Comparison of ENCODE assay signal across 10 cellular contexts in the genomic region with DNA sequence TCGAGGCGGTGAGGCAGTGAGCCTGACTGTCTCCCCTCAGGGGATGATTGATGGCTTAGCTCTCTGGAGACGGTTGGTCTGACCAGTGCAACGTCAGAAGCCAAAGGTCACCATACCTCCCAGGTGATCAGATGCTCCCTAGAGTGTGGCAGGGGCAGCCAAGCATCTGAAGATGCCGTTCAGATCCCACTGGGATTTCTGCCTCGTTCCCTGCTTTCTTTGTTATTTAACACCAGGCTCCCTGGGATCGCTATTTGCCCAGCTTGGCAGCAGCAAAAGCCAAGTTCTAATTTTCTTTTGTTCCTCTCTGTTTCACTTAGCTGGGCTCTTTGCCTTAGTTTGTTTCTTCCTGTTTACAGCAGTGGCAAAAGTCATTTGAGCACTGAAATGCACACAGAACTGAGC. TPM values are rescaled to one million over a fixed set of nuclear protein-coding genes. Genes with fewer than 3 reads are reported as not detected.
A peak's percentile ranks its signal among the peaks of the same experiment; 100 is the strongest.
DNase-seq lines count a peak whose midpoint lies in the region; ATAC-seq, FAIRE-seq and TF ChIP-seq lines count a peak whose summit lies in the region.
"Had no signal": no experiment of that assay in that cellular context is flagged by ENCODE, and none has a peak within 500 bp of the region (broad histone marks: within the 10 kb centered on the region; RNA-seq: fewer than 3 reads in every experiment).

No MANE protein-coding gene starts in this region.

- no peak for ATAC-seq in left ventricle myocardium superior

- H3K4me1 Mint-ChIP-seq in nephron, result peaks cover 46% of the 10 kb centered on the region

- H3K27ac ChIP-seq in endothelial cell of umbilical vein (ENCODE audit: insufficient read depth, low read depth, low read length), result peak overlapping the region; percentile 61
- H3K27ac ChIP-seq: tibial nerve had no signal

- no peak for TF ChIP-seq POLR2A in endothelial cell of umbilical vein (IDR thresholded peaks at IDR 0.05; ENCODE audit: low read depth, low read length)

- peaks cover 31% of the 10 kb centered on the region for H3K36me3 Mint-ChIP-seq in nephron (ENCODE audit: low read depth)

- DNase-seq in CD1c-positive myeloid dendritic cell (ENCODE audit: extremely low spot score) (peak; percentile 46), NCI-H146 treated with DMSO at 0.1 percent for 48 hours (lab: John Stamatoyannopoulos, UW; ENCODE audit: unreplicated experiment) (peak; percentile 88), endothelial cell of umbilical vein (ENCODE audit: low read depth, low spot score) (peak; percentile 47), GM20000 (ENCODE audit: low spot score) (no peak), left ventricle myocardium superior (no peak), NCI-H510A treated with DMSO at 0.1 percent for 48 hours (lab: John Stamatoyannopoulos, UW) (no peak), NCI-H1436 (lab: John Stamatoyannopoulos, UW) (no peak)

- POLR2A ChIA-PET in endothelial cell of umbilical vein (lab: Charles Lee), result interaction anchor here (1.2 kb wide), 1 partner anchor 27 kb away, joined by 3 read pairs; no protein-coding TSS in a partner anchor

- peaks cover 47% of the 10 kb centered on the region for H3K4me1 ChIP-seq in endothelial cell of umbilical vein (ENCODE audit: control insufficient read depth, extremely low read depth, insufficient read depth, low read length)

- H3K4me3 Mint-ChIP-seq in nephron, result no peak overlapping the region

- H3K36me3 ChIP-seq in endothelial cell of umbilical vein (ENCODE audit: control insufficient read depth in 2 of 2, extremely low read depth in 1 of 2, insufficient read depth in 2 of 2, low read length in 2 of 2), result peaks cover 0 to 10% of the 10 kb centered on the region in 2 experiments
- H3K36me3 ChIP-seq: tibial nerve had no signal

- intact Hi-C loops in endothelial cell of umbilical vein (cut with micrococcal nuclease), result no loop called here
- intact Hi-C loops in left ventricle myocardium superior (cut with micrococcal nuclease), result no loop called here

- BruUV-seq in endothelial cell of umbilical vein (replicated peaks; lab: Mats Ljungman, UMichigan), result no TSS peak

- no peaks in the 10 kb centered on the region for H3K9me3 Mint-ChIP-seq in nephron
- H3K9me3 Mint-ChIP-seq: central memory CD8-positive, alpha-beta T cell had no signal

- dilution Hi-C loops in endothelial cell of umbilical vein (cut with MboI; ENCODE audit: extremely low pct_ligation_motif_present, low sequenced_read_pairs), result no loop called here

- H3K9ac ChIP-seq in endothelial cell of umbilical vein (replicated peaks; ENCODE audit: extremely low read depth, insufficient read depth, low read length), result peak overlapping the region; percentile 40

- H3K4me3 ChIP-seq in endothelial cell of umbilical vein (replicated peaks in 1 of 3; ENCODE audit: insufficient read depth in 1 of 3, low read depth in 1 of 3, low read length in 3 of 3), result no peak overlapping the region
- H3K4me3 ChIP-seq: tibial nerve had no signal

- no peak overlapping the region for H2AFZ ChIP-seq in endothelial cell of umbilical vein (ENCODE audit: low read depth, low read length)

- no peaks in the 10 kb centered on the region for H4K20me1 ChIP-seq in endothelial cell of umbilical vein (replicated peaks; ENCODE audit: control insufficient read depth, extremely low read depth, insufficient read depth, low read length)

- H3K79me2 ChIP-seq in endothelial cell of umbilical vein (ENCODE audit: control insufficient read depth, insufficient read depth, low read length), result peaks cover 22% of the 10 kb centered on the region

- FAIRE-seq in endothelial cell of umbilical vein (lab: Jason Lieb, UNC), result peak; percentile 33

- TF ChIP-seq CTCF in endothelial cell of umbilical vein (IDR thresholded peaks at IDR 0.05; ENCODE audit: extremely low read depth in 1 of 2, insufficient read depth in 1 of 2, low read depth in 1 of 2, low read length in 2 of 2) (no peak), nephron (IDR thresholded peaks at IDR 0.05; ENCODE audit: unreplicated experiment in 3 of 3) (no peak), GM20000 (IDR thresholded peaks at IDR 0.05; ENCODE audit: extremely low read depth, missing control alignments) (no peak)

- no peaks in the 10 kb centered on the region for H3K27me3 ChIP-seq in endothelial cell of umbilical vein (ENCODE audit: control insufficient read depth in 2 of 2, insufficient read depth in 2 of 2, low read length in 2 of 2)
- H3K27me3 ChIP-seq: tibial nerve had no signal

- peak overlapping the region in 2 of 3 experiments; percentile 19 to 56 for H3K27ac Mint-ChIP-seq in nephron

- no peaks in the 10 kb centered on the region for H3K27me3 Mint-ChIP-seq in nephron (ENCODE audit: low read depth)
- H3K27me3 Mint-ChIP-seq: central memory CD8-positive, alpha-beta T cell had no signal

- peak overlapping the region; percentile 39 for H3K4me2 ChIP-seq in endothelial cell of umbilical vein (ENCODE audit: insufficient read depth, low read length)

- H3K9me3 ChIP-seq in endothelial cell of umbilical vein (replicated peaks; ENCODE audit: control insufficient read depth, insufficient read depth, low read length), result no peaks in the 10 kb centered on the region
- H3K9me3 ChIP-seq: tibial nerve had no signal

- H3K9me1 ChIP-seq in endothelial cell of umbilical vein (replicated peaks; ENCODE audit: control insufficient read depth, extremely low read depth, insufficient read depth, low read length), result no peaks in the 10 kb centered on the region

- CTCF ChIA-PET in endothelial cell of umbilical vein (lab: Charles Lee), result interaction anchor here (0.9 to 1.9 kb wide), 9 partner anchors 10 to 173 kb away, joined by 3 to 8 read pairs (median 3); no protein-coding TSS in a partner anchor

TF ChIP-seq in endothelial cell of umbilical vein, 7 proteins besides CTCF, POLR2A, EP300 and RAD21:
- TF ChIP-seq FOS (IDR thresholded peaks at IDR 0.05; ENCODE audit: borderline replicate concordance, insufficient read depth, low read length), result no peak
- no peak for TF ChIP-seq JUN (IDR thresholded peaks at IDR 0.05; ENCODE audit: borderline replicate concordance, insufficient read depth, insufficient read length, low read depth)
- no peak for TF ChIP-seq GATA2 (IDR thresholded peaks at IDR 0.05; ENCODE audit: insufficient read depth, insufficient read length, low read depth, low read length)
- no peak for TF ChIP-seq MYC (IDR thresholded peaks at IDR 0.05; ENCODE audit: low read depth, low read length)
- TF ChIP-seq POLR2AphosphoS5 (IDR thresholded peaks at IDR 0.05; ENCODE audit: insufficient read depth, low read depth, low read length), result no peak
- TF ChIP-seq EZH2 (IDR thresholded peaks at IDR 0.05; ENCODE audit: borderline replicate concordance, low read depth, low read length, severe bottlenecking), result no peak

RNA-seq across cellular contexts. Expression of a gene that starts 53.5 kb away (rescaled TPM):
- total RNA-seq in endothelial cell of umbilical vein, result 70.7 and 85.1 TPM in 2 replicates
- 11.5 and 22.6 TPM in 2 replicates for polyA plus RNA-seq in endothelial cell of umbilical vein
- polyA plus RNA-seq in endothelial cell of umbilical vein (2011; cell fraction: cytosol; rRNA removed), result 17.7 and 19.2 TPM in 2 replicates
- polyA plus RNA-seq in endothelial cell of umbilical vein (2011; cell fraction: nucleus; rRNA removed), result 87.3 and 95.1 TPM in 2 replicates
- polyA plus RNA-seq in endothelial cell of umbilical vein (2012), result 62.1 and 77.9 TPM in 2 replicates
- polyA minus RNA-seq in endothelial cell of umbilical vein, result 63.0 and 95.0 TPM in 2 replicates
- polyA minus RNA-seq in endothelial cell of umbilical vein (2011; cell fraction: cytosol; rRNA and poly(A)+ RNA removed), result 9.1 TPM
- 106 and 130 TPM in 2 replicates for polyA minus RNA-seq in endothelial cell of umbilical vein (2011; cell fraction: nucleus; rRNA and poly(A)+ RNA removed)
- 302 TPM for total RNA-seq in left ventricle myocardium superior

Comparison
In these comparisons a context has a peak if more than half of its experiments do, and no peak if none do; other contexts are left out.
1. DNase-seq: peak in CD1c-positive myeloid dendritic cell (single experiment), NCI-H146 treated with DMSO at 0.1 percent for 48 hours (single experiment) and endothelial cell of umbilical vein (single experiment); none in GM20000 (single experiment), left ventricle myocardium superior (single experiment), NCI-H510A treated with DMSO at 0.1 percent for 48 hours (single experiment) and NCI-H1436 (single experiment).